Comparison of ENCODE assay signal across 1 cellular context in the genomic region with DNA sequence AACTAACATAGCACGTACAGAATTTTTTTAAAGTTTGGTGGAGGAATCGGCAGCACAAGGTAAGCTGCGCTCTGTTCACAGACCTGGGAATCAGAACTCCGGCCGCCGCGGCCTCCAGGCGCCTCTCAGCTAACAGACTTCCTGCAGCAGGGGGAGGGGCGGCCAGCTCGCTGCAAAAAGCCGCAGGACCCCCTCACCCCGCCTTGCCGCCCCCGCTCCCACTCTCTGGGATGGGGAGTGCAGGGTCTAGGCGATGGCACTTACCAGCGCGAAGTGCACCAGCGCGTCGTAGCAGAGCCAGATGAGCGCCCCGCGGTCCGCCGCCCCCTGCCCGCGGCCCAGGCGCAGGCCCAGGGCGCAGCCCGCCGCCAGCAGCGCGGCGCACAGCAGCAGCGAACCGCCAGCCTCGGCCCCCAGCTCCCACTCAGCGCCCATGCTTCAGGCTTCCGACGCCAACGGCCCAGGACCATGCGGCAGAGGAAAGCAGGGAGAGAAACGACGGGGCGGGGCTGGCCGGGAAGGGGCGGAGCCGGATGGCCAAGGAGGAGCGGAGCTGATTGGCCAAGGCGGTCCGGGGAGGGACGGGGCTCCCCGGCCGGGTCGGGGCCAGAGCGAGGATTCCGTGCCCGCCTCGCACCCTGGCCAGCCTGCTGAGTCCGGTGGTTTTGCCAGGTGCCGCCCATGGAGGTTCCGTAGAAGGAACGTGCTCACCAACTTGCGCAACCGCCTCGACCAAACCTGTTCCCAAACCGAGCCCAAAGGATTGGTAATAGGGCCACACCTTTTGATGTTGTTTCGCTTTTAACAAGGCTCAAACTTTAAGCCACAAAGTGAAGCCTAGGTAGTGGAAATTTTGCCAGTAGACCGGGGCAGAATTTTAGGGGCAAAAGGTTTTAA.
TF ChIP-seq lines count a peak whose summit lies in the region.

Gene EBPL, minus strand, starts transcription at position 497 of the 897 bp plus-strand sequence. Its CDS starts 62 bp downstream, at position 435.

TF ChIP-seq in H1, 55 proteins besides CTCF, POLR2A, EP300 and RAD21:
- TF ChIP-seq CHD1 (IDR thresholded peaks at IDR 0.05; ENCODE audit: low read depth, low read length) (no peak), BRCA1 (IDR thresholded peaks at IDR 0.05; ENCODE audit: low read depth, low read length) (no peak), MAFK (IDR thresholded peaks at IDR 0.05; ENCODE audit: low read depth, low read length) (no peak), HDAC6 (IDR thresholded peaks at IDR 0.05; ENCODE audit: low read depth, low read length) (no peak), JUND (IDR thresholded peaks at IDR 0.05; ENCODE audit: low read length) (no peak), CEBPB (IDR thresholded peaks at IDR 0.05; ENCODE audit: low read depth, low read length) (peak; percentile 97), EGR1 (IDR thresholded peaks at IDR 0.05; ENCODE audit: borderline replicate concordance, low read depth, low read length) (peak; percentile 65), CHD2 (IDR thresholded peaks at IDR 0.05; ENCODE audit: low read length) (no peak), TCF12 (IDR thresholded peaks at IDR 0.05; ENCODE audit: low read depth, low read length) (0 out of 2 replicates have a peak, but pooled peaks have one; percentile 19), GTF2F1 (IDR thresholded peaks at IDR 0.05; ENCODE audit: borderline replicate concordance, low read depth, low read length) (no peak), RNF2 (IDR thresholded peaks at IDR 0.05; ENCODE audit: borderline replicate concordance, low read depth, low read length, missing control alignments, poor library complexity, severe bottlenecking) (no peak), CBX8 (IDR thresholded peaks at IDR 0.05; ENCODE audit: borderline replicate concordance, low read depth, low read length) (no peak), CBX5 (IDR thresholded peaks at IDR 0.05; ENCODE audit: low read depth, low read length) (no peak), SIX5 (IDR thresholded peaks at IDR 0.05; ENCODE audit: low read depth, low read length) (no peak), USF2 (IDR thresholded peaks at IDR 0.05; ENCODE audit: low read length) (no peak), PHF8 (conservative IDR thresholded peaks at IDR 0.05; ENCODE audit: low read depth, low read length) (peak; percentile 78), SP1 (IDR thresholded peaks at IDR 0.05; ENCODE audit: low read depth, low read length) (0 out of 2 replicates have a peak, but pooled peaks have one; percentile 32), KDM4A (IDR thresholded peaks at IDR 0.05; ENCODE audit: low read depth, low read length, severe bottlenecking) (peak; percentile 61), SIN3A (conservative IDR thresholded peaks at IDR 0.05 in 1 of 2, IDR thresholded peaks at IDR 0.05 in 1 of 2; ENCODE audit: low read depth in 1 of 2, low read length in 2 of 2) (0 out of 4 replicates have a peak, but pooled peaks have one; percentile 15 to 56), YY1 (IDR thresholded peaks at IDR 0.05; ENCODE audit: low read depth, low read length) (0 out of 2 replicates have a peak, but pooled peaks have one; percentile 15), SIRT6 (IDR thresholded peaks at IDR 0.05; ENCODE audit: low read length) (no peak), KDM5A (IDR thresholded peaks at IDR 0.05; ENCODE audit: low read length) (no peak), SP4 (IDR thresholded peaks at IDR 0.05; ENCODE audit: low read length) (no peak), KDM1A (IDR thresholded peaks at IDR 0.05; ENCODE audit: borderline replicate concordance, low read length) (no peak), TBP (IDR thresholded peaks at IDR 0.05; ENCODE audit: low read depth, low read length) (peak; percentile 72; the same call in 1 of the 2 replicates), SUZ12 (IDR thresholded peaks at IDR 0.05; ENCODE audit: low read length) (no peak), BACH1 (IDR thresholded peaks at IDR 0.05; ENCODE audit: low read length) (no peak), CREB1 (IDR thresholded peaks at IDR 0.05) (0 out of 2 replicates have a peak, but pooled peaks have one; percentile 50), GABPA (IDR thresholded peaks at IDR 0.05; ENCODE audit: borderline replicate concordance, insufficient read depth, low read length) (no peak), NRF1 (IDR thresholded peaks at IDR 0.05; ENCODE audit: low read depth, low read length) (no peak), ZNF274 (IDR thresholded peaks at IDR 0.05; ENCODE audit: borderline replicate concordance, extremely low read depth, low read length) (no peak), POLR2AphosphoS5 (IDR thresholded peaks at IDR 0.05; ENCODE audit: low read depth, low read length) (peak; percentile 94), RFX5 (IDR thresholded peaks at IDR 0.05; ENCODE audit: borderline replicate concordance, low read depth, low read length) (no peak), CTBP2 (IDR thresholded peaks at IDR 0.05; ENCODE audit: borderline replicate concordance, insufficient read depth, insufficient read length, low read length) (no peak), EZH2 (IDR thresholded peaks at IDR 0.05; ENCODE audit: low read depth, low read length, severe bottlenecking) (no peak), TEAD4 (IDR thresholded peaks at IDR 0.05; ENCODE audit: low read depth, low read length) (no peak), TAF1 (IDR thresholded peaks at IDR 0.05; ENCODE audit: low read depth, low read length) (peak; percentile 92), TAF7 (optimal IDR thresholded peaks at IDR 0.05; ENCODE audit: borderline replicate concordance, low read depth, low read length) (peak; percentile 76), RXRA (IDR thresholded peaks at IDR 0.05; ENCODE audit: insufficient read depth, low read depth, low read length) (no peak), ASH2L (IDR thresholded peaks at IDR 0.05; ENCODE audit: low read length) (peak; percentile 78), FOSL1 (IDR thresholded peaks at IDR 0.05; ENCODE audit: insufficient read depth, low read depth, low read length) (no peak), SP2 (IDR thresholded peaks at IDR 0.05; ENCODE audit: low read length) (no peak), SAP30 (IDR thresholded peaks at IDR 0.05; ENCODE audit: insufficient read depth, insufficient replicate concordance, low read length) (no peak), POU5F1 (IDR thresholded peaks at IDR 0.05; ENCODE audit: low read depth, low read length) (no peak), RBBP5 (IDR thresholded peaks at IDR 0.05; ENCODE audit: borderline replicate concordance, low read depth, low read length) (peak; percentile 85), BCL11A (IDR thresholded peaks at IDR 0.05; ENCODE audit: low read depth in 2 of 2, low read length in 2 of 2) (no peak), HDAC2 (IDR thresholded peaks at IDR 0.05; ENCODE audit: borderline replicate concordance in 1 of 2, low read depth in 2 of 2, low read length in 2 of 2) (no peak), NANOG (IDR thresholded peaks at IDR 0.05; ENCODE audit: insufficient read depth, low read depth, low read length, poor library complexity, severe bottlenecking) (no peak), SRF (IDR thresholded peaks at IDR 0.05; ENCODE audit: low read depth, low read length) (no peak), JUN (IDR thresholded peaks at IDR 0.05; ENCODE audit: low read depth, low read length) (no peak)
- TF ChIP-seq, protein P1, sequence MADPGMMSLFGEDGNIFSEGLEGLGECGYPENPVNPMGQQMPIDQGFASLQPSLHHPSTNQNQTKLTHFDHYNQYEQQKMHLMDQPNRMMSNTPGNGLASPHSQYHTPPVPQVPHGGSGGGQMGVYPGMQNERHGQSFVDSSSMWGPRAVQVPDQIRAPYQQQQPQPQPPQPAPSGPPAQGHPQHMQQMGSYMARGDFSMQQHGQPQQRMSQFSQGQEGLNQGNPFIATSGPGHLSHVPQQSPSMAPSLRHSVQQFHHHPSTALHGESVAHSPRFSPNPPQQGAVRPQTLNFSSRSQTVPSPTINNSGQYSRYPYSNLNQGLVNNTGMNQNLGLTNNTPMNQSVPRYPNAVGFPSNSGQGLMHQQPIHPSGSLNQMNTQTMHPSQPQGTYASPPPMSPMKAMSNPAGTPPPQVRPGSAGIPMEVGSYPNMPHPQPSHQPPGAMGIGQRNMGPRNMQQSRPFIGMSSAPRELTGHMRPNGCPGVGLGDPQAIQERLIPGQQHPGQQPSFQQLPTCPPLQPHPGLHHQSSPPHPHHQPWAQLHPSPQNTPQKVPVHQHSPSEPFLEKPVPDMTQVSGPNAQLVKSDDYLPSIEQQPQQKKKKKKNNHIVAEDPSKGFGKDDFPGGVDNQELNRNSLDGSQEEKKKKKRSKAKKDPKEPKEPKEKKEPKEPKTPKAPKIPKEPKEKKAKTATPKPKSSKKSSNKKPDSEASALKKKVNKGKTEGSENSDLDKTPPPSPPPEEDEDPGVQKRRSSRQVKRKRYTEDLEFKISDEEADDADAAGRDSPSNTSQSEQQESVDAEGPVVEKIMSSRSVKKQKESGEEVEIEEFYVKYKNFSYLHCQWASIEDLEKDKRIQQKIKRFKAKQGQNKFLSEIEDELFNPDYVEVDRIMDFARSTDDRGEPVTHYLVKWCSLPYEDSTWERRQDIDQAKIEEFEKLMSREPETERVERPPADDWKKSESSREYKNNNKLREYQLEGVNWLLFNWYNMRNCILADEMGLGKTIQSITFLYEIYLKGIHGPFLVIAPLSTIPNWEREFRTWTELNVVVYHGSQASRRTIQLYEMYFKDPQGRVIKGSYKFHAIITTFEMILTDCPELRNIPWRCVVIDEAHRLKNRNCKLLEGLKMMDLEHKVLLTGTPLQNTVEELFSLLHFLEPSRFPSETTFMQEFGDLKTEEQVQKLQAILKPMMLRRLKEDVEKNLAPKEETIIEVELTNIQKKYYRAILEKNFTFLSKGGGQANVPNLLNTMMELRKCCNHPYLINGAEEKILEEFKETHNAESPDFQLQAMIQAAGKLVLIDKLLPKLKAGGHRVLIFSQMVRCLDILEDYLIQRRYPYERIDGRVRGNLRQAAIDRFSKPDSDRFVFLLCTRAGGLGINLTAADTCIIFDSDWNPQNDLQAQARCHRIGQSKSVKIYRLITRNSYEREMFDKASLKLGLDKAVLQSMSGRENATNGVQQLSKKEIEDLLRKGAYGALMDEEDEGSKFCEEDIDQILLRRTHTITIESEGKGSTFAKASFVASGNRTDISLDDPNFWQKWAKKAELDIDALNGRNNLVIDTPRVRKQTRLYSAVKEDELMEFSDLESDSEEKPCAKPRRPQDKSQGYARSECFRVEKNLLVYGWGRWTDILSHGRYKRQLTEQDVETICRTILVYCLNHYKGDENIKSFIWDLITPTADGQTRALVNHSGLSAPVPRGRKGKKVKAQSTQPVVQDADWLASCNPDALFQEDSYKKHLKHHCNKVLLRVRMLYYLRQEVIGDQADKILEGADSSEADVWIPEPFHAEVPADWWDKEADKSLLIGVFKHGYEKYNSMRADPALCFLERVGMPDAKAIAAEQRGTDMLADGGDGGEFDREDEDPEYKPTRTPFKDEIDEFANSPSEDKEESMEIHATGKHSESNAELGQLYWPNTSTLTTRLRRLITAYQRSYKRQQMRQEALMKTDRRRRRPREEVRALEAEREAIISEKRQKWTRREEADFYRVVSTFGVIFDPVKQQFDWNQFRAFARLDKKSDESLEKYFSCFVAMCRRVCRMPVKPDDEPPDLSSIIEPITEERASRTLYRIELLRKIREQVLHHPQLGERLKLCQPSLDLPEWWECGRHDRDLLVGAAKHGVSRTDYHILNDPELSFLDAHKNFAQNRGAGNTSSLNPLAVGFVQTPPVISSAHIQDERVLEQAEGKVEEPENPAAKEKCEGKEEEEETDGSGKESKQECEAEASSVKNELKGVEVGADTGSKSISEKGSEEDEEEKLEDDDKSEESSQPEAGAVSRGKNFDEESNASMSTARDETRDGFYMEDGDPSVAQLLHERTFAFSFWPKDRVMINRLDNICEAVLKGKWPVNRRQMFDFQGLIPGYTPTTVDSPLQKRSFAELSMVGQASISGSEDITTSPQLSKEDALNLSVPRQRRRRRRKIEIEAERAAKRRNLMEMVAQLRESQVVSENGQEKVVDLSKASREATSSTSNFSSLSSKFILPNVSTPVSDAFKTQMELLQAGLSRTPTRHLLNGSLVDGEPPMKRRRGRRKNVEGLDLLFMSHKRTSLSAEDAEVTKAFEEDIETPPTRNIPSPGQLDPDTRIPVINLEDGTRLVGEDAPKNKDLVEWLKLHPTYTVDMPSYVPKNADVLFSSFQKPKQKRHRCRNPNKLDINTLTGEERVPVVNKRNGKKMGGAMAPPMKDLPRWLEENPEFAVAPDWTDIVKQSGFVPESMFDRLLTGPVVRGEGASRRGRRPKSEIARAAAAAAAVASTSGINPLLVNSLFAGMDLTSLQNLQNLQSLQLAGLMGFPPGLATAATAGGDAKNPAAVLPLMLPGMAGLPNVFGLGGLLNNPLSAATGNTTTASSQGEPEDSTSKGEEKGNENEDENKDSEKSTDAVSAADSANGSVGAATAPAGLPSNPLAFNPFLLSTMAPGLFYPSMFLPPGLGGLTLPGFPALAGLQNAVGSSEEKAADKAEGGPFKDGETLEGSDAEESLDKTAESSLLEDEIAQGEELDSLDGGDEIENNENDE (IDR thresholded peaks at IDR 0.05; ENCODE audit: insufficient replicate concordance, low read length), result no peak
- TF ChIP-seq, protein P2, sequence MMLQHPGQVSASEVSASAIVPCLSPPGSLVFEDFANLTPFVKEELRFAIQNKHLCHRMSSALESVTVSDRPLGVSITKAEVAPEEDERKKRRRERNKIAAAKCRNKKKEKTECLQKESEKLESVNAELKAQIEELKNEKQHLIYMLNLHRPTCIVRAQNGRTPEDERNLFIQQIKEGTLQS (IDR thresholded peaks at IDR 0.05; ENCODE audit: insufficient read depth, low read depth, low read length), result no peak
- TF ChIP-seq, protein P3, sequence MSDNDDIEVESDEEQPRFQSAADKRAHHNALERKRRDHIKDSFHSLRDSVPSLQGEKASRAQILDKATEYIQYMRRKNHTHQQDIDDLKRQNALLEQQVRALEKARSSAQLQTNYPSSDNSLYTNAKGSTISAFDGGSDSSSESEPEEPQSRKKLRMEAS (IDR thresholded peaks at IDR 0.05), result peak; percentile 97
- TF ChIP-seq, protein P4, sequence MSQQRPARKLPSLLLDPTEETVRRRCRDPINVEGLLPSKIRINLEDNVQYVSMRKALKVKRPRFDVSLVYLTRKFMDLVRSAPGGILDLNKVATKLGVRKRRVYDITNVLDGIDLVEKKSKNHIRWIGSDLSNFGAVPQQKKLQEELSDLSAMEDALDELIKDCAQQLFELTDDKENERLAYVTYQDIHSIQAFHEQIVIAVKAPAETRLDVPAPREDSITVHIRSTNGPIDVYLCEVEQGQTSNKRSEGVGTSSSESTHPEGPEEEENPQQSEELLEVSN (IDR thresholded peaks at IDR 0.05), result peak; percentile 90
- TF ChIP-seq, protein P5, sequence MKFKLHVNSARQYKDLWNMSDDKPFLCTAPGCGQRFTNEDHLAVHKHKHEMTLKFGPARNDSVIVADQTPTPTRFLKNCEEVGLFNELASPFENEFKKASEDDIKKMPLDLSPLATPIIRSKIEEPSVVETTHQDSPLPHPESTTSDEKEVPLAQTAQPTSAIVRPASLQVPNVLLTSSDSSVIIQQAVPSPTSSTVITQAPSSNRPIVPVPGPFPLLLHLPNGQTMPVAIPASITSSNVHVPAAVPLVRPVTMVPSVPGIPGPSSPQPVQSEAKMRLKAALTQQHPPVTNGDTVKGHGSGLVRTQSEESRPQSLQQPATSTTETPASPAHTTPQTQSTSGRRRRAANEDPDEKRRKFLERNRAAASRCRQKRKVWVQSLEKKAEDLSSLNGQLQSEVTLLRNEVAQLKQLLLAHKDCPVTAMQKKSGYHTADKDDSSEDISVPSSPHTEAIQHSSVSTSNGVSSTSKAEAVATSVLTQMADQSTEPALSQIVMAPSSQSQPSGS (IDR thresholded peaks at IDR 0.05; ENCODE audit: low read length), result no peak
